Comparison of ENCODE assay signal across 9 cellular contexts in genomic region chr6:135880066-135880972, GRCh38. TPM values are rescaled to one million over a fixed set of nuclear protein-coding genes. Genes with fewer than 3 reads are reported as not detected.
DNase-seq lines count a peak whose midpoint lies in the region; ATAC-seq and TF ChIP-seq lines count a peak whose summit lies in the region.
"Had no signal": no experiment of that assay in that cellular context is flagged by ENCODE, and none has a peak within 500 bp of the region (broad histone marks: within the 10 kb centered on the region; RNA-seq: fewer than 3 reads in every experiment).

No MANE protein-coding gene starts in this region.

- H3K9me2 ChIP-seq in MM.1S (replicated peaks; ENCODE audit: insufficient read depth, low read length), result no peaks in the 10 kb centered on the region

- H3K4me1 Mint-ChIP-seq in activated T-cell treated with anti-CD3 and anti-CD28 coated beads, Interleukin-2, amount 50 U/mL, for 24 hours (ENCODE audit: low read depth), result peaks cover 68% of the 10 kb centered on the region

- DNase-seq in GM04504 (ENCODE audit: low read depth), result peak; percentile 42
- DNase-seq in MM.1S, result peak; percentile 44
- DNase-seq in activated T-cell treated with anti-CD3 and anti-CD28 coated beads, Interleukin-2, amount 50 U/mL, for 24 hours, result peak; percentile 36
- no peak for DNase-seq in left ventricle myocardium inferior
- peak; percentile 19 for DNase-seq in stimulated activated CD8-positive, alpha-beta memory T cell treated with anti-CD3 and anti-CD28 coated beads, Interleukin-12 subunit alpha, Interleukin-12 subunit beta, amount 100 ng/mL, for 4 hours (ENCODE audit: low read depth)
- no peak for DNase-seq in pons (ENCODE audit: low spot score)
- DNase-seq in cerebellum (ENCODE audit: low spot score), result no peak

- intact Hi-C loops in left ventricle myocardium inferior (cut with micrococcal nuclease), result no loop called here

- TF ChIP-seq CTCF in MM.1S (IDR thresholded peaks at IDR 0.05; ENCODE audit: low read length), result no peak
- no peak for TF ChIP-seq CTCF in left ventricle myocardium inferior (IDR thresholded peaks at IDR 0.05; ENCODE audit: borderline replicate concordance)

- 0 out of 2 replicates have a peak overlapping the region, but pooled peaks have one; percentile 14 for H3K9ac ChIP-seq in MM.1S (ENCODE audit: low read length)

- H3K27me3 Mint-ChIP-seq in activated T-cell treated with anti-CD3 and anti-CD28 coated beads, Interleukin-2, amount 50 U/mL, for 24 hours, result no peaks in the 10 kb centered on the region

- H3K27ac ChIP-seq in MM.1S (ENCODE audit: low read length), result peak overlapping the region; percentile 3; the same call in 1 of the 2 replicates
- peak overlapping the region; percentile 77 for H3K27ac ChIP-seq in left ventricle myocardium inferior (replicated peaks)
- H3K27ac ChIP-seq: SK-N-MC had no signal

- H3K4me3 Mint-ChIP-seq in activated T-cell treated with anti-CD3 and anti-CD28 coated beads, Interleukin-2, amount 50 U/mL, for 24 hours, result peak overlapping the region; percentile 77

- H3K79me2 ChIP-seq in MM.1S (ENCODE audit: low read length), result no peaks in the 10 kb centered on the region

- H3K27me3 ChIP-seq in MM.1S (replicated peaks; ENCODE audit: insufficient read depth, low read length) (no peaks in the 10 kb centered on the region), left ventricle myocardium inferior (ENCODE audit: low read depth) (no peaks in the 10 kb centered on the region)

- H3K4me3 ChIP-seq in MM.1S (ENCODE audit: low read length), result peak overlapping the region; percentile 40
- peak overlapping the region; percentile 47 for H3K4me3 ChIP-seq in left ventricle myocardium inferior
- H3K4me3 ChIP-seq: SK-N-MC had no signal

- H4K20me1 ChIP-seq in MM.1S (ENCODE audit: insufficient read depth, low read length), result no peaks in the 10 kb centered on the region

- H3K9me3 ChIP-seq in MM.1S (replicated peaks; ENCODE audit: insufficient read depth, low read length) (no peaks in the 10 kb centered on the region), left ventricle myocardium inferior (replicated peaks) (no peaks in the 10 kb centered on the region)

- peak overlapping the region; percentile 72 for H2AFZ ChIP-seq in MM.1S (ENCODE audit: low read length)

- H3K36me3 Mint-ChIP-seq in activated T-cell treated with anti-CD3 and anti-CD28 coated beads, Interleukin-2, amount 50 U/mL, for 24 hours (ENCODE audit: low read depth), result no peaks in the 10 kb centered on the region

- ATAC-seq in GM21825 (IDR thresholded peaks at IDR 0.05; ENCODE audit: unreplicated experiment), result peak; percentile 96

- peak overlapping the region; percentile 63 for H3K4me2 ChIP-seq in MM.1S (ENCODE audit: low read depth, low read length)

- no peaks in the 10 kb centered on the region for H3K9me3 Mint-ChIP-seq in activated T-cell treated with anti-CD3 and anti-CD28 coated beads, Interleukin-2, amount 50 U/mL, for 24 hours

- H3F3A ChIP-seq in MM.1S (ENCODE audit: insufficient read depth, low read length), result no peaks in the 10 kb centered on the region

- H3K36me3 ChIP-seq in MM.1S (replicated peaks; ENCODE audit: insufficient read depth, low read length) (no peaks in the 10 kb centered on the region), left ventricle myocardium inferior (no peaks in the 10 kb centered on the region)

- H3K4me1 ChIP-seq in MM.1S (ENCODE audit: low read length) (peaks cover 4% of the 10 kb centered on the region; the same call in 1 of the 2 replicates), left ventricle myocardium inferior (peaks cover 35% of the 10 kb centered on the region)

- H3K27ac Mint-ChIP-seq in activated T-cell treated with anti-CD3 and anti-CD28 coated beads, Interleukin-2, amount 50 U/mL, for 24 hours, result peak overlapping the region; percentile 94

RNA-seq across cellular contexts. Expression of gene PDE7B, which starts 28.8 kb away (rescaled TPM):
- total RNA-seq in left ventricle myocardium inferior (12.6 TPM), cerebellum (4.1 TPM)

Comparison
In these comparisons a context has a peak if more than half of its experiments do, and no peak if none do; other contexts are left out.
1. DNase-seq: peak in GM04504 (single experiment), MM.1S (single experiment), activated T-cell treated with anti-CD3 and anti-CD28 coated beads, Interleukin-2, amount 50 U/mL, for 24 hours (single experiment) and stimulated activated CD8-positive, alpha-beta memory T cell treated with anti-CD3 and anti-CD28 coated beads, Interleukin-12 subunit alpha, Interleukin-12 subunit beta, amount 100 ng/mL, for 4 hours (single experiment); none in left ventricle myocardium inferior (single experiment), pons (single experiment) and cerebellum (single experiment).